ENCODE assay signal across 2 cellular contexts in genomic region chr17:46056800-46057304, GRCh38.
A peak's percentile ranks its signal among the peaks of the same experiment; 100 is the strongest.
TF ChIP-seq lines count a peak whose summit lies in the region.

No MANE protein-coding gene starts in this region.

TF ChIP-seq in A549, 52 proteins besides CTCF, POLR2A, EP300 and RAD21 (continued from another document and continues in another):
- TF ChIP-seq PBX3 (IDR thresholded peaks at IDR 0.05) (no peak), HEYL (CRISPR knock-in tag; IDR thresholded peaks at IDR 0.05) (no peak), FOSL2 (IDR thresholded peaks at IDR 0.05) (no peak; the same call in none of the 2 replicates), FOSL2 (CRISPR knock-in tag; IDR thresholded peaks at IDR 0.05) (peak; percentile 85), HOXB13 (CRISPR knock-in tag; IDR thresholded peaks at IDR 0.05; ENCODE audit: low read depth) (no peak), ZFP36 (IDR thresholded peaks at IDR 0.05; ENCODE audit: borderline replicate concordance, partially characterized antibody) (no peak), CEBPB (IDR thresholded peaks at IDR 0.05) (peak; percentile 58 to 94; a peak in 3 of 4 replicates), HMGXB4 (CRISPR knock-in tag; IDR thresholded peaks at IDR 0.05; ENCODE audit: borderline replicate concordance) (no peak), HES2 (IDR thresholded peaks at IDR 0.05) (no peak), RCOR1 (IDR thresholded peaks at IDR 0.05; ENCODE audit: low read depth, low read length) (no peak), JUN (IDR thresholded peaks at IDR 0.05) (peak; percentile 56 to 65; a peak in 3 of 5 replicates), BHLHE40 (IDR thresholded peaks at IDR 0.05; ENCODE audit: low read depth, low read length) (peak; percentile 48; the same call in 1 of the 2 replicates), CBX2 (IDR thresholded peaks at IDR 0.05; ENCODE audit: borderline replicate concordance, low read depth) (no peak), FOSB (CRISPR knock-in tag; IDR thresholded peaks at IDR 0.05) (no peak), NPAS2 (CRISPR knock-in tag; IDR thresholded peaks at IDR 0.05; ENCODE audit: borderline replicate concordance) (no peak), HOXB5 (CRISPR knock-in tag; IDR thresholded peaks at IDR 0.05) (peak; percentile 51; the same call in 1 of the 2 replicates), RARB (CRISPR knock-in tag; IDR thresholded peaks at IDR 0.05) (0 out of 2 replicates have a peak, but pooled peaks have one; percentile 46), KDM1A (IDR thresholded peaks at IDR 0.05; ENCODE audit: low read depth) (no peak), ZC3H11A (IDR thresholded peaks at IDR 0.05) (no peak), BCL3 (IDR thresholded peaks at IDR 0.05) (peak; percentile 37; the same call in 1 of the 3 replicates), TP53 (CRISPR knock-in tag; IDR thresholded peaks at IDR 0.05) (no peak), CHD2 (IDR thresholded peaks at IDR 0.05; ENCODE audit: low read length, partially characterized antibody) (no peak), PHF8 (IDR thresholded peaks at IDR 0.05; ENCODE audit: borderline replicate concordance, low read depth) (no peak), SMC3 (IDR thresholded peaks at IDR 0.05) (0 out of 3 replicates have a peak, but pooled peaks have one; percentile 11), TFCP2L1 (CRISPR knock-in tag; IDR thresholded peaks at IDR 0.05) (no peak)
- TF ChIP-seq, protein P1, sequence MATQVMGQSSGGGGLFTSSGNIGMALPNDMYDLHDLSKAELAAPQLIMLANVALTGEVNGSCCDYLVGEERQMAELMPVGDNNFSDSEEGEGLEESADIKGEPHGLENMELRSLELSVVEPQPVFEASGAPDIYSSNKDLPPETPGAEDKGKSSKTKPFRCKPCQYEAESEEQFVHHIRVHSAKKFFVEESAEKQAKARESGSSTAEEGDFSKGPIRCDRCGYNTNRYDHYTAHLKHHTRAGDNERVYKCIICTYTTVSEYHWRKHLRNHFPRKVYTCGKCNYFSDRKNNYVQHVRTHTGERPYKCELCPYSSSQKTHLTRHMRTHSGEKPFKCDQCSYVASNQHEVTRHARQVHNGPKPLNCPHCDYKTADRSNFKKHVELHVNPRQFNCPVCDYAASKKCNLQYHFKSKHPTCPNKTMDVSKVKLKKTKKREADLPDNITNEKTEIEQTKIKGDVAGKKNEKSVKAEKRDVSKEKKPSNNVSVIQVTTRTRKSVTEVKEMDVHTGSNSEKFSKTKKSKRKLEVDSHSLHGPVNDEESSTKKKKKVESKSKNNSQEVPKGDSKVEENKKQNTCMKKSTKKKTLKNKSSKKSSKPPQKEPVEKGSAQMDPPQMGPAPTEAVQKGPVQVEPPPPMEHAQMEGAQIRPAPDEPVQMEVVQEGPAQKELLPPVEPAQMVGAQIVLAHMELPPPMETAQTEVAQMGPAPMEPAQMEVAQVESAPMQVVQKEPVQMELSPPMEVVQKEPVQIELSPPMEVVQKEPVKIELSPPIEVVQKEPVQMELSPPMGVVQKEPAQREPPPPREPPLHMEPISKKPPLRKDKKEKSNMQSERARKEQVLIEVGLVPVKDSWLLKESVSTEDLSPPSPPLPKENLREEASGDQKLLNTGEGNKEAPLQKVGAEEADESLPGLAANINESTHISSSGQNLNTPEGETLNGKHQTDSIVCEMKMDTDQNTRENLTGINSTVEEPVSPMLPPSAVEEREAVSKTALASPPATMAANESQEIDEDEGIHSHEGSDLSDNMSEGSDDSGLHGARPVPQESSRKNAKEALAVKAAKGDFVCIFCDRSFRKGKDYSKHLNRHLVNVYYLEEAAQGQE (IDR thresholded peaks at IDR 0.05), result no peak

TF ChIP-seq in HCT116, 20 proteins besides CTCF, POLR2A, EP300 and RAD21 (continued from another document):
- TF ChIP-seq, protein P1 (IDR thresholded peaks at IDR 0.05; ENCODE audit: low read depth), result no peak
- no peak for TF ChIP-seq EZH2 (IDR thresholded peaks at IDR 0.05)
- TF ChIP-seq EZH2phosphoT487 (IDR thresholded peaks at IDR 0.05; ENCODE audit: borderline replicate concordance), result no peak
- TF ChIP-seq YY1 (IDR thresholded peaks at IDR 0.05; ENCODE audit: extremely low read depth, insufficient replicate concordance, low read depth, low read length), result no peak
- TF ChIP-seq TCF7L2 (IDR thresholded peaks at IDR 0.05; ENCODE audit: borderline replicate concordance, extremely low read depth, insufficient read depth, insufficient read length), result no peak
- peak; percentile 26; the same call in 1 of the 2 replicates for TF ChIP-seq SP1 (IDR thresholded peaks at IDR 0.05; ENCODE audit: low read depth)
- TF ChIP-seq, protein P2, sequence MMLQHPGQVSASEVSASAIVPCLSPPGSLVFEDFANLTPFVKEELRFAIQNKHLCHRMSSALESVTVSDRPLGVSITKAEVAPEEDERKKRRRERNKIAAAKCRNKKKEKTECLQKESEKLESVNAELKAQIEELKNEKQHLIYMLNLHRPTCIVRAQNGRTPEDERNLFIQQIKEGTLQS (IDR thresholded peaks at IDR 0.05), result no peak
- peak; percentile 47; the same call in 1 of the 2 replicates for TF ChIP-seq CBX3 (IDR thresholded peaks at IDR 0.05; ENCODE audit: low read depth)
- no peak for TF ChIP-seq ZNF274 (IDR thresholded peaks at IDR 0.05; ENCODE audit: low read depth, low read length)
- no peak for TF ChIP-seq ZBTB33 (IDR thresholded peaks at IDR 0.05; ENCODE audit: extremely low read depth, insufficient replicate concordance, low read length)
- TF ChIP-seq SIN3A (IDR thresholded peaks at IDR 0.05; ENCODE audit: low read depth), result no peak
- no peak; the same call in none of the 2 replicates for TF ChIP-seq JUND (IDR thresholded peaks at IDR 0.05)
- TF ChIP-seq ZFX (IDR thresholded peaks at IDR 0.05), result no peak
- 0 out of 2 replicates have a peak, but pooled peaks have one; percentile 17 for TF ChIP-seq ELF1 (IDR thresholded peaks at IDR 0.05; ENCODE audit: borderline replicate concordance, low read depth)
- no peak for TF ChIP-seq POLR2AphosphoS5 (IDR thresholded peaks at IDR 0.05; ENCODE audit: low read depth, low read length)
